8 cellular contexts compared by ENCODE assay signal in genomic region chr16:69566437-69567030, GRCh38. TPM values are rescaled to one million over a fixed set of nuclear protein-coding genes. Genes with fewer than 3 reads are reported as not detected.
DNase-seq lines count a peak whose midpoint lies in the region; ATAC-seq and TF ChIP-seq lines count a peak whose summit lies in the region.

No MANE protein-coding gene starts in this region.

- peak overlapping the region; percentile 95 for H3K4me3 ChIP-seq in GM23248
- H3K4me3 ChIP-seq in Loucy (ENCODE audit: low read length, poor library complexity, severe bottlenecking): peak overlapping the region; percentile 81
- peak overlapping the region; percentile 72 for H3K4me3 ChIP-seq in neural cell (ENCODE audit: low read length)

- peak overlapping the region; percentile 90 for H3K27ac ChIP-seq in GM23248
- peak overlapping the region; percentile 90 for H3K27ac ChIP-seq in neural cell (ENCODE audit: low read length)

- H3K4me1 ChIP-seq in GM23248 (ENCODE audit: insufficient read depth) (peaks cover 30% of the 10 kb centered on the region), Loucy (ENCODE audit: insufficient read depth, low read length, poor library complexity, severe bottlenecking) (peaks cover 48% of the 10 kb centered on the region)

- in situ Hi-C loops in GM23248 (cut with MboI): no loop called here

- no peak for TF ChIP-seq RAD21 in neural cell (conservative IDR thresholded peaks at IDR 0.05)

- H2AFZ ChIP-seq in GM23248 (peak overlapping the region; percentile 78), Loucy (ENCODE audit: low read length) (peak overlapping the region; percentile 99), neural cell (ENCODE audit: low read depth, low read length) (peak overlapping the region; percentile 53)

- TF ChIP-seq CTCF in Loucy (conservative IDR thresholded peaks at IDR 0.05; ENCODE audit: low read length) (no peak), neural cell (IDR thresholded peaks at IDR 0.05; ENCODE audit: poor library complexity, severe bottlenecking) (no peak)

- peaks cover 14% of the 10 kb centered on the region for H3K36me3 ChIP-seq in GM23248 (ENCODE audit: low read depth)
- H3K36me3 ChIP-seq in Loucy (ENCODE audit: insufficient read depth, low read length): no peaks in the 10 kb centered on the region
- no peaks in the 10 kb centered on the region for H3K36me3 ChIP-seq in neural cell (ENCODE audit: insufficient read depth, low read length)

- H3K9ac ChIP-seq in GM23248 (peak overlapping the region; percentile 96), Loucy (ENCODE audit: low read depth, low read length, poor library complexity, severe bottlenecking) (peak overlapping the region; percentile 90), neural cell (ENCODE audit: low read length) (peak overlapping the region; percentile 91)

- no peak for ATAC-seq in GM18858 (IDR thresholded peaks at IDR 0.05; ENCODE audit: unreplicated experiment)

- DNase-seq in ELF-1 (ENCODE audit: low read depth, low spot score) (peak; percentile 50), GM23248 (peak; percentile 88), foreskin melanocyte (peak; percentile 53), NCI-H1436 (lab: John Stamatoyannopoulos, UW) (no peak)
- DNase-seq in activated gamma-delta T cell treated with anti-CD3 and anti-CD28 coated beads, Interleukin-2, amount 50 U/mL, for 16 hours (ENCODE audit: low read depth): peak; percentile 4

- H3K9me2 ChIP-seq in GM23248 (ENCODE audit: insufficient read depth) (no peaks in the 10 kb centered on the region), Loucy (replicated peaks; ENCODE audit: low read depth, low read length) (no peaks in the 10 kb centered on the region), neural cell (ENCODE audit: insufficient read depth, low read length) (no peaks in the 10 kb centered on the region)

- H3K9me3 ChIP-seq in GM23248 (ENCODE audit: low read depth) (no peaks in the 10 kb centered on the region), Loucy (ENCODE audit: insufficient read depth, low read depth, low read length) (no peaks in the 10 kb centered on the region), neural cell (ENCODE audit: low read length) (no peaks in the 10 kb centered on the region)

- peaks cover 87% of the 10 kb centered on the region for H3K79me2 ChIP-seq in GM23248 (ENCODE audit: insufficient read depth)
- peaks cover 64% of the 10 kb centered on the region for H3K79me2 ChIP-seq in Loucy (ENCODE audit: insufficient read depth, low read length)
- peaks cover 49% of the 10 kb centered on the region for H3K79me2 ChIP-seq in neural cell (replicated peaks; ENCODE audit: insufficient read depth, low read length)

- 0 to 1% methylated on average over 22 to 46 of the region's 60 CpGs for WGBS in GM23248 (ENCODE audit: low coverage in 1 of 2, low lambda C conversion rate in 2 of 2, missing lambda C conversion rate in 2 of 2), 2 experiments

- H4K20me1 ChIP-seq in GM23248 (ENCODE audit: insufficient read depth) (0 out of 2 replicates have a peak, but pooled peaks cover 4% of the 10 kb centered on the region), Loucy (ENCODE audit: insufficient read depth, low read length, poor library complexity, severe bottlenecking) (peaks cover 43% of the 10 kb centered on the region), neural cell (ENCODE audit: insufficient read depth) (peaks cover 3% of the 10 kb centered on the region)

- no peak for TF ChIP-seq EP300 in neural cell (conservative IDR thresholded peaks at IDR 0.05; ENCODE audit: poor library complexity, severe bottlenecking)

- H3F3A ChIP-seq in GM23248 (ENCODE audit: insufficient read depth) (peaks cover 21% of the 10 kb centered on the region), Loucy (ENCODE audit: low read depth) (no peaks in the 10 kb centered on the region), neural cell (ENCODE audit: insufficient read depth, low read length, poor library complexity, severe bottlenecking) (peaks cover 3% of the 10 kb centered on the region)

- peak overlapping the region; percentile 88 for H3K4me2 ChIP-seq in GM23248 (ENCODE audit: unreplicated experiment)
- H3K4me2 ChIP-seq in Loucy (ENCODE audit: low read depth, low read length, poor library complexity, severe bottlenecking): peak overlapping the region; percentile 89
- H3K4me2 ChIP-seq in neural cell (ENCODE audit: low read length): peak overlapping the region; percentile 74

- H3K27me3 ChIP-seq in GM23248 (replicated peaks; ENCODE audit: insufficient read depth) (no peaks in the 10 kb centered on the region), Loucy (ENCODE audit: insufficient read depth, low read length, poor library complexity, severe bottlenecking) (no peaks in the 10 kb centered on the region), neural cell (ENCODE audit: insufficient read depth, low read depth, low read length) (no peaks in the 10 kb centered on the region)

TF ChIP-seq in neural cell, 6 proteins besides CTCF, POLR2A, EP300 and RAD21:
- no peak for TF ChIP-seq TAF1 (IDR thresholded peaks at IDR 0.05; ENCODE audit: low read depth)
- TF ChIP-seq MXI1 (conservative IDR thresholded peaks at IDR 0.05; ENCODE audit: poor library complexity, severe bottlenecking): peak; percentile 24
- TF ChIP-seq EZH2 (IDR thresholded peaks at IDR 0.05; ENCODE audit: borderline replicate concordance, insufficient read depth, low read length, poor library complexity, severe bottlenecking): no peak

RNA-seq across cellular contexts. Expression of gene NFAT5, which starts 0.8 kb away (rescaled TPM):
- total RNA-seq in GM23248 (2014; rRNA removed; shearing (Covaris generic)): 9.8 and 16.2 TPM in 2 replicates
- polyA plus RNA-seq in GM23248 (2016; fragmentation: Nextera tagmentation; extraction: Ambion mirVana): 7.1 and 8.0 TPM in 2 replicates
- polyA plus RNA-seq in neural cell: 9.2 and 11.5 TPM in 2 replicates
- 40.9 and 66.6 TPM in 2 replicates for polyA minus RNA-seq in neural cell
